Comparison of ENCODE assay signal across 18 cellular contexts in genomic region chr5:93665649-93666048, GRCh38.
"Had no signal": no experiment of that assay in that cellular context is flagged by ENCODE, and none has a peak within 500 bp of the region (broad histone marks: within the 10 kb centered on the region; RNA-seq: fewer than 3 reads in every experiment).

No MANE protein-coding gene starts in this region.

- H3K4me1 ChIP-seq: esophagus squamous epithelium, left ventricle myocardium inferior, right atrium auricular region, thyroid gland had no signal

- H3K36me3 ChIP-seq: esophagus squamous epithelium, left ventricle myocardium inferior, right atrium auricular region, thyroid gland had no signal

- H3K27me3 Mint-ChIP-seq: activated CD4-positive, alpha-beta memory T cell treated with anti-CD3 and anti-CD28 coated beads for 36 hours; activated CD8-positive, alpha-beta memory T cell treated with anti-CD3 and anti-CD28 coated beads, Interleukin-2, amount 10 ng/mL, durations not matched to agents 7 days and 5 days; naive B cell; stimulated activated naive B cell treated with anti-CD40 and anti-IgM and Interleukin-4, amounts not matched to agents 10 μg/mL and 1 μg/mL and 100 μg/mL, for 72 hours had no signal

- DNase-seq: activated CD4-positive, alpha-beta memory T cell treated with anti-CD3 and anti-CD28 coated beads for 36 hours; activated CD4-positive, alpha-beta T cell treated with anti-CD3 and anti-CD28 coated beads for 1 hour; activated CD8-positive, alpha-beta memory T cell treated with anti-CD3 and anti-CD28 coated beads, Interleukin-2, amount 10 ng/mL, durations not matched to agents 7 days and 5 days; activated effector memory CD4-positive, alpha-beta T cell treated with anti-CD3 and anti-CD28 coated beads, Interleukin-2, amount 50 U/mL, for 16 hours; activated T-cell treated with anti-CD3 and anti-CD28 coated beads, Interleukin-2, amount 50 U/mL, for 4 hours; esophagus squamous epithelium; hypothalamus; left ventricle myocardium inferior; naive B cell; nucleus accumbens; stimulated activated CD4-positive, alpha-beta T cell treated with anti-CD3 and anti-CD28 coated beads, Interleukin-15, amount 100 ng/mL, for 24 hours; stimulated activated CD4-positive, alpha-beta T cell treated with anti-CD3 and anti-CD28 coated beads, Interleukin-4, amount 100 ng/mL, for 1 hour; stimulated activated naive B cell treated with anti-CD40 and anti-IgM and Interleukin-4, amounts not matched to agents 10 μg/mL and 1 μg/mL and 100 μg/mL, for 72 hours; T1000; thyroid gland had no signal

- H3K36me3 Mint-ChIP-seq: activated CD4-positive, alpha-beta memory T cell treated with anti-CD3 and anti-CD28 coated beads for 36 hours; activated CD8-positive, alpha-beta memory T cell treated with anti-CD3 and anti-CD28 coated beads, Interleukin-2, amount 10 ng/mL, durations not matched to agents 7 days and 5 days had no signal

- H3K27ac ChIP-seq: esophagus squamous epithelium, left ventricle myocardium inferior, right atrium auricular region, skin epidermis, thyroid gland had no signal

- H3K27ac Mint-ChIP-seq: activated CD4-positive, alpha-beta memory T cell treated with anti-CD3 and anti-CD28 coated beads for 36 hours; activated CD8-positive, alpha-beta memory T cell treated with anti-CD3 and anti-CD28 coated beads, Interleukin-2, amount 10 ng/mL, durations not matched to agents 7 days and 5 days; activated naive CD4-positive, alpha-beta T cell treated with anti-CD3 and anti-CD28 coated beads, Interleukin-2, amount 50 U/mL, for 72 hours; naive B cell; stimulated activated naive B cell treated with anti-CD40 and anti-IgM and Interleukin-4, amounts not matched to agents 10 μg/mL and 1 μg/mL and 100 μg/mL, for 72 hours had no signal

- H3K27me3 ChIP-seq: esophagus squamous epithelium, right atrium auricular region, thyroid gland had no signal

- H3K4me1 Mint-ChIP-seq: activated CD8-positive, alpha-beta memory T cell treated with anti-CD3 and anti-CD28 coated beads, Interleukin-2, amount 10 ng/mL, durations not matched to agents 7 days and 5 days; stimulated activated naive B cell treated with anti-CD40 and anti-IgM and Interleukin-4, amounts not matched to agents 10 μg/mL and 1 μg/mL and 100 μg/mL, for 72 hours had no signal

- H3K4me3 ChIP-seq: esophagus squamous epithelium, left ventricle myocardium inferior, right atrium auricular region, skin epidermis, thyroid gland had no signal

- H3K4me3 Mint-ChIP-seq: activated CD4-positive, alpha-beta memory T cell treated with anti-CD3 and anti-CD28 coated beads for 36 hours; activated CD8-positive, alpha-beta memory T cell treated with anti-CD3 and anti-CD28 coated beads, Interleukin-2, amount 10 ng/mL, durations not matched to agents 7 days and 5 days; activated T-cell treated with anti-CD3 and anti-CD28 coated beads, Interleukin-2, amount 50 U/mL, for 4 hours; naive B cell; stimulated activated naive B cell treated with anti-CD40 and anti-IgM and Interleukin-4, amounts not matched to agents 10 μg/mL and 1 μg/mL and 100 μg/mL, for 72 hours had no signal

- ATAC-seq: activated CD8-positive, alpha-beta memory T cell treated with anti-CD3 and anti-CD28 coated beads, Interleukin-2, amount 10 ng/mL, durations not matched to agents 7 days and 5 days; activated naive CD4-positive, alpha-beta T cell treated with anti-CD3 and anti-CD28 coated beads, Interleukin-2, amount 50 U/mL, for 72 hours; activated T-cell treated with anti-CD3 and anti-CD28 coated beads, Interleukin-2, amount 50 U/mL, for 4 hours; stimulated activated naive B cell treated with anti-CD40 and anti-IgM and Interleukin-4, amounts not matched to agents 10 μg/mL and 1 μg/mL and 100 μg/mL, for 72 hours had no signal

- H3K9me3 ChIP-seq: esophagus squamous epithelium, left ventricle myocardium inferior, right atrium auricular region, thyroid gland had no signal

- H3K9me3 Mint-ChIP-seq: activated CD4-positive, alpha-beta memory T cell treated with anti-CD3 and anti-CD28 coated beads for 36 hours; activated naive CD4-positive, alpha-beta T cell treated with anti-CD3 and anti-CD28 coated beads, Interleukin-2, amount 50 U/mL, for 72 hours; activated T-cell treated with anti-CD3 and anti-CD28 coated beads, Interleukin-2, amount 50 U/mL, for 4 hours; naive B cell; stimulated activated naive B cell treated with anti-CD40 and anti-IgM and Interleukin-4, amounts not matched to agents 10 μg/mL and 1 μg/mL and 100 μg/mL, for 72 hours had no signal
